ENCODE assay signal across 12 cellular contexts in the genomic region with DNA sequence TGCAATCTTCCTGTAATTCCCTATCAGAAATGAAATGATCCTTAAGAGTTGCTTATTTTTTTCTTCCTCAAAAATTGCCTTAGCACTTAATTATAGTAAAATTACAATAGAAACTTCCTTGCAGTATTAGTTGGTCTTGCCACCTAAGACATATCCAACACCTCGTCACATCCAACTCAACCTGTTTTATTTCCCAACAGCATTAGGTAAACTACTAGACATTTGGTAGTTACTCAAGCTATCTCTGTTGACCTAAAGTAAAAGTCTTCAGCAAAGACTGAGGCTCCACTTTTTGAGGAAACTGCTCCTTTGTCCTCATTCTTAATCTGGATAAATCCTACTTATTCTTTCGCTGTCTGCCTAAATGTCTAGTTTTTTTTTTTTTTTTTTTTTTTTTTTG.
"Had no signal": no experiment of that assay in that cellular context is flagged by ENCODE, and none has a peak within 500 bp of the region (broad histone marks: within the 10 kb centered on the region; RNA-seq: fewer than 3 reads in every experiment).

No MANE protein-coding gene starts in this region.

- H3K4me1 ChIP-seq: parathyroid adenoma had no signal

- H3K9ac ChIP-seq: parathyroid adenoma had no signal

- H3K4me3 ChIP-seq: right atrium auricular region, tibial nerve had no signal

- H3K27me3 ChIP-seq: right atrium auricular region, tibial nerve had no signal

- H3K4me3 Mint-ChIP-seq: stimulated activated memory B cell treated with anti-CD40 and anti-IgM and Interleukin-4, amounts not matched to agents 10 μg/mL and 1 μg/mL and 100 μg/mL, for 72 hours had no signal

- H3K27ac Mint-ChIP-seq: activated CD8-positive, alpha-beta T cell treated with anti-CD3 and anti-CD28 coated beads for 36 hours; stimulated activated memory B cell treated with anti-CD40 and anti-IgM and Interleukin-4, amounts not matched to agents 10 μg/mL and 1 μg/mL and 100 μg/mL, for 72 hours had no signal

- DNase-seq: activated CD4-positive, alpha-beta T cell treated with anti-CD3 and anti-CD28 coated beads for 4 hours; activated CD8-positive, alpha-beta memory T cell treated with anti-CD3 and anti-CD28 coated beads, Interleukin-2, amount 50 U/mL, for 4 hours; activated CD8-positive, alpha-beta T cell treated with anti-CD3 and anti-CD28 coated beads for 36 hours; central memory CD4-positive, alpha-beta T cell; effector CD8-positive, alpha-beta T cell; erythroblast; left cardiac atrium had no signal

- H3K27me3 Mint-ChIP-seq: activated CD8-positive, alpha-beta T cell treated with anti-CD3 and anti-CD28 coated beads for 36 hours; stimulated activated memory B cell treated with anti-CD40 and anti-IgM and Interleukin-4, amounts not matched to agents 10 μg/mL and 1 μg/mL and 100 μg/mL, for 72 hours had no signal

- H2AFZ ChIP-seq: parathyroid adenoma had no signal

- H3K9me3 ChIP-seq: right atrium auricular region, tibial nerve had no signal

- ATAC-seq: activated CD8-positive, alpha-beta T cell treated with anti-CD3 and anti-CD28 coated beads for 36 hours; stimulated activated memory B cell treated with anti-CD40 and anti-IgM and Interleukin-4, amounts not matched to agents 10 μg/mL and 1 μg/mL and 100 μg/mL, for 72 hours had no signal

- H3K27ac ChIP-seq: coronary artery, parathyroid adenoma had no signal

- H3K36me3 ChIP-seq: right atrium auricular region had no signal
